ENCODE assay signal across 8 cellular contexts in genomic region chr1:179953974-179954493, GRCh38. TPM values are rescaled to one million over a fixed set of nuclear protein-coding genes. Genes with fewer than 3 reads are reported as not detected.
DNase-seq lines count a peak whose midpoint lies in the region; ATAC-seq lines count a peak whose summit lies in the region.

No MANE protein-coding gene starts in this region.

- peaks cover 41% of the 10 kb centered on the region for H3K79me2 ChIP-seq in ACC112 (ENCODE audit: control insufficient read depth, insufficient read depth, low read length, unreplicated experiment)

- peaks cover 52% of the 10 kb centered on the region for H3K4me1 Mint-ChIP-seq in activated naive CD8-positive, alpha-beta T cell treated with anti-CD3 and anti-CD28 coated beads, Interleukin-2, amount 50 U/mL, for 24 hours

- H3K4me3 Mint-ChIP-seq in activated naive CD8-positive, alpha-beta T cell treated with anti-CD3 and anti-CD28 coated beads, Interleukin-2, amount 50 U/mL, for 24 hours = peak overlapping the region; percentile 84

- no peaks in the 10 kb centered on the region for H3K9me3 Mint-ChIP-seq in activated naive CD8-positive, alpha-beta T cell treated with anti-CD3 and anti-CD28 coated beads, Interleukin-2, amount 50 U/mL, for 24 hours

- peak overlapping the region; percentile 63 for H3K27ac ChIP-seq in ACC112 (ENCODE audit: low read depth, low read length)

- H3K4me3 ChIP-seq in ACC112 (ENCODE audit: low read depth, low read length) (peak overlapping the region; percentile 82), iPS-11a (ENCODE audit: low read depth, low read length) (peak overlapping the region; percentile 89)

- H3K27me3 ChIP-seq in ACC112 (ENCODE audit: insufficient read depth, low read length) = no peaks in the 10 kb centered on the region

- no peaks in the 10 kb centered on the region for H3K36me3 Mint-ChIP-seq in activated naive CD8-positive, alpha-beta T cell treated with anti-CD3 and anti-CD28 coated beads, Interleukin-2, amount 50 U/mL, for 24 hours (ENCODE audit: low read depth)

- H3K27ac Mint-ChIP-seq in activated naive CD8-positive, alpha-beta T cell treated with anti-CD3 and anti-CD28 coated beads, Interleukin-2, amount 50 U/mL, for 24 hours = peak overlapping the region; percentile 92

- H2AFZ ChIP-seq in ACC112 (ENCODE audit: low read length, unreplicated experiment) = peak overlapping the region; percentile 88

- H3K36me3 ChIP-seq in ACC112 (ENCODE audit: insufficient read depth, low read length) = no peaks in the 10 kb centered on the region

- no peaks in the 10 kb centered on the region for H3K27me3 Mint-ChIP-seq in activated naive CD8-positive, alpha-beta T cell treated with anti-CD3 and anti-CD28 coated beads, Interleukin-2, amount 50 U/mL, for 24 hours

- peak; percentile 56 for DNase-seq in HT1080 (ENCODE audit: low read depth)
- peak; percentile 56 for DNase-seq in SHP77 treated with DMSO at 0.1 percent for 48 hours (lab: John Stamatoyannopoulos, UW)
- DNase-seq in activated naive CD8-positive, alpha-beta T cell treated with anti-CD3 and anti-CD28 coated beads, Interleukin-2, amount 50 U/mL, for 24 hours = peak; percentile 49
- peak in 2 of 3 donors; percentile 21 to 26 for DNase-seq in stimulated activated CD4-positive, alpha-beta T cell treated with anti-CD3 and anti-CD28 coated beads, Interleukin-12 subunit alpha, Interleukin-12 subunit beta, amount 100 ng/mL, for 48 hours (ENCODE audit: low read depth in 2 of 3, low spot score in 1 of 3)
- DNase-seq in HuH-7 (ENCODE audit: low spot score) = no peak

- peaks cover 15% of the 10 kb centered on the region for H3K4me1 ChIP-seq in ACC112 (ENCODE audit: control insufficient read depth, insufficient read depth, low read length, unreplicated experiment)

- ATAC-seq in GM18909 (IDR thresholded peaks at IDR 0.05; ENCODE audit: poor library complexity, unreplicated experiment) = peak; percentile 21
- ATAC-seq in activated naive CD8-positive, alpha-beta T cell treated with anti-CD3 and anti-CD28 coated beads, Interleukin-2, amount 50 U/mL, for 24 hours = peak; percentile 17

RNA-seq across cellular contexts. Expression of gene CEP350, which starts 0.6 kb away (rescaled TPM):
- total RNA-seq in HT1080 (2014; rRNA removed; shearing (Covaris generic)) = 16.5 and 23.4 TPM in 2 replicates
- polyA plus RNA-seq in HT1080 (2015; cell fraction: cytosol; rRNA removed) = 3.5 and 10.7 TPM in 2 replicates
- polyA plus RNA-seq in HT1080 (2015; cell fraction: nucleus; rRNA removed) = 24.0 and 24.5 TPM in 2 replicates
